2 cellular contexts compared by ENCODE assay signal in the genomic region with DNA sequence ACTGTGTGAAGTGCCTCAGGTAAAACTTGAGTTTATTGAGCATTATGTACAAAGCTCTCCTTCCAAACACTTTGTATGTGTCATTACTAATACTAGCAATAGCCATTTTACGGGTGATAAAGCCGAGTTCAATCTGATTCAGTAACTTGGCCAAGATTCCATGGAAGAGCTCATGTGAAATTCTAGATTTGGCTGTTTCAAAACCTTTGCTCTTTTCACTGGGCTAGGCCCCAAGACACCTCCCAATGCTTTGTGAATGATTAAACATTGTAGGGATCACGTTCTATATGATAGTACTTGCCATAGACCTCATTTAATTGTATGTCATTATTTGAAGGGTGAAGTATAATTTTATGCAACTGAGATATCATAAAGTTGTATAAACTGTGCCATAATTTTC.
TF ChIP-seq lines count a peak whose summit lies in the region.

No MANE protein-coding gene starts in this region.

TF ChIP-seq in GM23338, 12 proteins besides CTCF, POLR2A, EP300 and RAD21 (continues in another document):
- TF ChIP-seq ZNF114 (CRISPR knock-in tag; IDR thresholded peaks at IDR 0.05) (no peak), EZH2phosphoT487 (IDR thresholded peaks at IDR 0.05; ENCODE audit: unreplicated experiment) (no peak), STAT1 (IDR thresholded peaks at IDR 0.05; ENCODE audit: unreplicated experiment) (no peak), POLR2AphosphoS5 (IDR thresholded peaks at IDR 0.05; ENCODE audit: low read depth) (no peak), CREB1 (CRISPR knock-in tag; IDR thresholded peaks at IDR 0.05; ENCODE audit: low read depth) (no peak), NANOG (IDR thresholded peaks at IDR 0.05; ENCODE audit: borderline replicate concordance) (no peak), ZNF331 (CRISPR knock-in tag; IDR thresholded peaks at IDR 0.05; ENCODE audit: low read depth) (no peak), JUNB (IDR thresholded peaks at IDR 0.05; ENCODE audit: unreplicated experiment) (no peak)
- TF ChIP-seq, protein P1, sequence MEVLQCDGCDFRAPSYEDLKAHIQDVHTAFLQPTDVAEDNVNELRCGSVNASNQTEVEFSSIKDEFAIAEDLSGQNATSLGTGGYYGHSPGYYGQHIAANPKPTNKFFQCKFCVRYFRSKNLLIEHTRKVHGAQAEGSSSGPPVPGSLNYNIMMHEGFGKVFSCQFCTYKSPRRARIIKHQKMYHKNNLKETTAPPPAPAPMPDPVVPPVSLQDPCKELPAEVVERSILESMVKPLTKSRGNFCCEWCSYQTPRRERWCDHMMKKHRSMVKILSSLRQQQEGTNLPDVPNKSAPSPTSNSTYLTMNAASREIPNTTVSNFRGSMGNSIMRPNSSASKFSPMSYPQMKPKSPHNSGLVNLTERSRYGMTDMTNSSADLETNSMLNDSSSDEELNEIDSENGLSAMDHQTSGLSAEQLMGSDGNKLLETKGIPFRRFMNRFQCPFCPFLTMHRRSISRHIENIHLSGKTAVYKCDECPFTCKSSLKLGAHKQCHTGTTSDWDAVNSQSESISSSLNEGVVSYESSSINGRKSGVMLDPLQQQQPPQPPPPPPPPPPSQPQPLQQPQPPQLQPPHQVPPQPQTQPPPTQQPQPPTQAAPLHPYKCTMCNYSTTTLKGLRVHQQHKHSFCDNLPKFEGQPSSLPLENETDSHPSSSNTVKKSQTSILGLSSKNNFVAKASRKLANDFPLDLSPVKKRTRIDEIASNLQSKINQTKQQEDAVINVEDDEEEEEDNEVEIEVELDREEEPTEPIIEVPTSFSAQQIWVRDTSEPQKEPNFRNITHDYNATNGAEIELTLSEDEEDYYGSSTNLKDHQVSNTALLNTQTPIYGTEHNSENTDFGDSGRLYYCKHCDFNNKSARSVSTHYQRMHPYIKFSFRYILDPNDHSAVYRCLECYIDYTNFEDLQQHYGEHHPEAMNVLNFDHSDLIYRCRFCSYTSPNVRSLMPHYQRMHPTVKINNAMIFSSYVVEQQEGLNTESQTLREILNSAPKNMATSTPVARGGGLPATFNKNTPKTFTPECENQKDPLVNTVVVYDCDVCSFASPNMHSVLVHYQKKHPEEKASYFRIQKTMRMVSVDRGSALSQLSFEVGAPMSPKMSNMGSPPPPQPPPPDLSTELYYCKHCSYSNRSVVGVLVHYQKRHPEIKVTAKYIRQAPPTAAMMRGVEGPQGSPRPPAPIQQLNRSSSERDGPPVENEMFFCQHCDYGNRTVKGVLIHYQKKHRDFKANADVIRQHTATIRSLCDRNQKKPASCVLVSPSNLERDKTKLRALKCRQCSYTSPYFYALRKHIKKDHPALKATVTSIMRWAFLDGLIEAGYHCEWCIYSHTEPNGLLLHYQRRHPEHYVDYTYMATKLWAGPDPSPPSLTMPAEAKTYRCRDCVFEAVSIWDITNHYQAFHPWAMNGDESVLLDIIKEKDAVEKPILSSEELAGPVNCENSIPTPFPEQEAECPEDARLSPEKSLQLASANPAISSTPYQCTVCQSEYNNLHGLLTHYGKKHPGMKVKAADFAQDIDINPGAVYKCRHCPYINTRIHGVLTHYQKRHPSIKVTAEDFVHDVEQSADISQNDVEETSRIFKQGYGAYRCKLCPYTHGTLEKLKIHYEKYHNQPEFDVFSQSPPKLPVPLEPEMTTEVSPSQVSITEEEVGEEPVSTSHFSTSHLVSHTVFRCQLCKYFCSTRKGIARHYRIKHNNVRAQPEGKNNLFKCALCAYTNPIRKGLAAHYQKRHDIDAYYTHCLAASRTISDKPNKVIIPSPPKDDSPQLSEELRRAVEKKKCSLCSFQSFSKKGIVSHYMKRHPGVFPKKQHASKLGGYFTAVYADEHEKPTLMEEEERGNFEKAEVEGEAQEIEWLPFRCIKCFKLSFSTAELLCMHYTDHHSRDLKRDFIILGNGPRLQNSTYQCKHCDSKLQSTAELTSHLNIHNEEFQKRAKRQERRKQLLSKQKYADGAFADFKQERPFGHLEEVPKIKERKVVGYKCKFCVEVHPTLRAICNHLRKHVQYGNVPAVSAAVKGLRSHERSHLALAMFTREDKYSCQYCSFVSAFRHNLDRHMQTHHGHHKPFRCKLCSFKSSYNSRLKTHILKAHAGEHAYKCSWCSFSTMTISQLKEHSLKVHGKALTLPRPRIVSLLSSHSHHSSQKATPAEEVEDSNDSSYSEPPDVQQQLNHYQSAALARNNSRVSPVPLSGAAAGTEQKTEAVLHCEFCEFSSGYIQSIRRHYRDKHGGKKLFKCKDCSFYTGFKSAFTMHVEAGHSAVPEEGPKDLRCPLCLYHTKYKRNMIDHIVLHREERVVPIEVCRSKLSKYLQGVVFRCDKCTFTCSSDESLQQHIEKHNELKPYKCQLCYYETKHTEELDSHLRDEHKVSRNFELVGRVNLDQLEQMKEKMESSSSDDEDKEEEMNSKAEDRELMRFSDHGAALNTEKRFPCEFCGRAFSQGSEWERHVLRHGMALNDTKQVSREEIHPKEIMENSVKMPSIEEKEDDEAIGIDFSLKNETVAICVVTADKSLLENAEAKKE (CRISPR knock-in tag; IDR thresholded peaks at IDR 0.05), result no peak
- TF ChIP-seq, protein P2, sequence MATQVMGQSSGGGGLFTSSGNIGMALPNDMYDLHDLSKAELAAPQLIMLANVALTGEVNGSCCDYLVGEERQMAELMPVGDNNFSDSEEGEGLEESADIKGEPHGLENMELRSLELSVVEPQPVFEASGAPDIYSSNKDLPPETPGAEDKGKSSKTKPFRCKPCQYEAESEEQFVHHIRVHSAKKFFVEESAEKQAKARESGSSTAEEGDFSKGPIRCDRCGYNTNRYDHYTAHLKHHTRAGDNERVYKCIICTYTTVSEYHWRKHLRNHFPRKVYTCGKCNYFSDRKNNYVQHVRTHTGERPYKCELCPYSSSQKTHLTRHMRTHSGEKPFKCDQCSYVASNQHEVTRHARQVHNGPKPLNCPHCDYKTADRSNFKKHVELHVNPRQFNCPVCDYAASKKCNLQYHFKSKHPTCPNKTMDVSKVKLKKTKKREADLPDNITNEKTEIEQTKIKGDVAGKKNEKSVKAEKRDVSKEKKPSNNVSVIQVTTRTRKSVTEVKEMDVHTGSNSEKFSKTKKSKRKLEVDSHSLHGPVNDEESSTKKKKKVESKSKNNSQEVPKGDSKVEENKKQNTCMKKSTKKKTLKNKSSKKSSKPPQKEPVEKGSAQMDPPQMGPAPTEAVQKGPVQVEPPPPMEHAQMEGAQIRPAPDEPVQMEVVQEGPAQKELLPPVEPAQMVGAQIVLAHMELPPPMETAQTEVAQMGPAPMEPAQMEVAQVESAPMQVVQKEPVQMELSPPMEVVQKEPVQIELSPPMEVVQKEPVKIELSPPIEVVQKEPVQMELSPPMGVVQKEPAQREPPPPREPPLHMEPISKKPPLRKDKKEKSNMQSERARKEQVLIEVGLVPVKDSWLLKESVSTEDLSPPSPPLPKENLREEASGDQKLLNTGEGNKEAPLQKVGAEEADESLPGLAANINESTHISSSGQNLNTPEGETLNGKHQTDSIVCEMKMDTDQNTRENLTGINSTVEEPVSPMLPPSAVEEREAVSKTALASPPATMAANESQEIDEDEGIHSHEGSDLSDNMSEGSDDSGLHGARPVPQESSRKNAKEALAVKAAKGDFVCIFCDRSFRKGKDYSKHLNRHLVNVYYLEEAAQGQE (IDR thresholded peaks at IDR 0.05; ENCODE audit: unreplicated experiment), result no peak

TF ChIP-seq in WTC11, 78 proteins besides CTCF, POLR2A, EP300 and RAD21:
- TF ChIP-seq, protein P3, sequence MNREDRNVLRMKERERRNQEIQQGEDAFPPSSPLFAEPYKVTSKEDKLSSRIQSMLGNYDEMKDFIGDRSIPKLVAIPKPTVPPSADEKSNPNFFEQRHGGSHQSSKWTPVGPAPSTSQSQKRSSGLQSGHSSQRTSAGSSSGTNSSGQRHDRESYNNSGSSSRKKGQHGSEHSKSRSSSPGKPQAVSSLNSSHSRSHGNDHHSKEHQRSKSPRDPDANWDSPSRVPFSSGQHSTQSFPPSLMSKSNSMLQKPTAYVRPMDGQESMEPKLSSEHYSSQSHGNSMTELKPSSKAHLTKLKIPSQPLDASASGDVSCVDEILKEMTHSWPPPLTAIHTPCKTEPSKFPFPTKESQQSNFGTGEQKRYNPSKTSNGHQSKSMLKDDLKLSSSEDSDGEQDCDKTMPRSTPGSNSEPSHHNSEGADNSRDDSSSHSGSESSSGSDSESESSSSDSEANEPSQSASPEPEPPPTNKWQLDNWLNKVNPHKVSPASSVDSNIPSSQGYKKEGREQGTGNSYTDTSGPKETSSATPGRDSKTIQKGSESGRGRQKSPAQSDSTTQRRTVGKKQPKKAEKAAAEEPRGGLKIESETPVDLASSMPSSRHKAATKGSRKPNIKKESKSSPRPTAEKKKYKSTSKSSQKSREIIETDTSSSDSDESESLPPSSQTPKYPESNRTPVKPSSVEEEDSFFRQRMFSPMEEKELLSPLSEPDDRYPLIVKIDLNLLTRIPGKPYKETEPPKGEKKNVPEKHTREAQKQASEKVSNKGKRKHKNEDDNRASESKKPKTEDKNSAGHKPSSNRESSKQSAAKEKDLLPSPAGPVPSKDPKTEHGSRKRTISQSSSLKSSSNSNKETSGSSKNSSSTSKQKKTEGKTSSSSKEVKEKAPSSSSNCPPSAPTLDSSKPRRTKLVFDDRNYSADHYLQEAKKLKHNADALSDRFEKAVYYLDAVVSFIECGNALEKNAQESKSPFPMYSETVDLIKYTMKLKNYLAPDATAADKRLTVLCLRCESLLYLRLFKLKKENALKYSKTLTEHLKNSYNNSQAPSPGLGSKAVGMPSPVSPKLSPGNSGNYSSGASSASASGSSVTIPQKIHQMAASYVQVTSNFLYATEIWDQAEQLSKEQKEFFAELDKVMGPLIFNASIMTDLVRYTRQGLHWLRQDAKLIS (CRISPR knock-in tag; IDR thresholded peaks at IDR 0.05; ENCODE audit: borderline replicate concordance), result no peak
- TF ChIP-seq NFYB (CRISPR knock-in tag; conservative IDR thresholded peaks at IDR 0.05; ENCODE audit: low read depth) (no peak), ZNF121 (CRISPR knock-in tag; IDR thresholded peaks at IDR 0.05) (no peak), RORB (CRISPR knock-in tag; IDR thresholded peaks at IDR 0.05) (no peak), OVOL2 (CRISPR knock-in tag; IDR thresholded peaks at IDR 0.05; ENCODE audit: borderline replicate concordance) (no peak), FOXP1 (CRISPR knock-in tag; IDR thresholded peaks at IDR 0.05; ENCODE audit: borderline replicate concordance) (no peak), ZNF671 (CRISPR knock-in tag; IDR thresholded peaks at IDR 0.05) (no peak), FOXK1 (CRISPR knock-in tag; IDR thresholded peaks at IDR 0.05) (no peak), SMAD3 (CRISPR knock-in tag; IDR thresholded peaks at IDR 0.05; ENCODE audit: borderline replicate concordance) (no peak), MYBL2 (CRISPR knock-in tag; IDR thresholded peaks at IDR 0.05) (no peak)
- TF ChIP-seq, protein P4, sequence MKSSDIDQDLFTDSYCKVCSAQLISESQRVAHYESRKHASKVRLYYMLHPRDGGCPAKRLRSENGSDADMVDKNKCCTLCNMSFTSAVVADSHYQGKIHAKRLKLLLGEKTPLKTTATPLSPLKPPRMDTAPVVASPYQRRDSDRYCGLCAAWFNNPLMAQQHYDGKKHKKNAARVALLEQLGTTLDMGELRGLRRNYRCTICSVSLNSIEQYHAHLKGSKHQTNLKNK (CRISPR knock-in tag; IDR thresholded peaks at IDR 0.05), result no peak
- TF ChIP-seq, protein P5, sequence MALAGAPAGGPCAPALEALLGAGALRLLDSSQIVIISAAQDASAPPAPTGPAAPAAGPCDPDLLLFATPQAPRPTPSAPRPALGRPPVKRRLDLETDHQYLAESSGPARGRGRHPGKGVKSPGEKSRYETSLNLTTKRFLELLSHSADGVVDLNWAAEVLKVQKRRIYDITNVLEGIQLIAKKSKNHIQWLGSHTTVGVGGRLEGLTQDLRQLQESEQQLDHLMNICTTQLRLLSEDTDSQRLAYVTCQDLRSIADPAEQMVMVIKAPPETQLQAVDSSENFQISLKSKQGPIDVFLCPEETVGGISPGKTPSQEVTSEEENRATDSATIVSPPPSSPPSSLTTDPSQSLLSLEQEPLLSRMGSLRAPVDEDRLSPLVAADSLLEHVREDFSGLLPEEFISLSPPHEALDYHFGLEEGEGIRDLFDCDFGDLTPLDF (CRISPR knock-in tag; IDR thresholded peaks at IDR 0.05), result no peak
